ENCODE assay signal across 26 cellular contexts in the genomic region with DNA sequence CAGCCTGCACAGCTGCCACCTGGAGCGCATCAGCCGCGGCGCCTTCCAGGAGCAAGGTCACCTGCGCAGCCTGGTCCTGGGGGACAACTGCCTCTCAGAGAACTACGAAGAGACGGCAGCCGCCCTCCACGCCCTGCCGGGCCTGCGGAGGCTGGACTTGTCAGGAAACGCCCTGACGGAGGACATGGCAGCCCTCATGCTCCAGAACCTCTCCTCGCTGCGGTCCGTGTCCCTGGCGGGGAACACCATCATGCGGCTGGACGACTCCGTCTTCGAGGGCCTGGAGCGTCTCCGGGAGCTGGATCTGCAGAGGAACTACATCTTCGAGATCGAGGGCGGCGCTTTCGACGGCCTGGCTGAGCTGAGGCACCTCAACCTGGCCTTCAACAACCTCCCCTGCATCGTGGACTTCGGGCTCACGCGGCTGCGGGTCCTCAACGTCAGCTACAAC. TPM values are rescaled to one million over a fixed set of nuclear protein-coding genes. Genes with fewer than 3 reads are reported as not detected.
"Had no signal": no experiment of that assay in that cellular context is flagged by ENCODE, and none has a peak within 500 bp of the region (broad histone marks: within the 10 kb centered on the region; RNA-seq: fewer than 3 reads in every experiment).

No MANE protein-coding gene starts in this region.

- H3K4me3 ChIP-seq: coronary artery, dorsolateral prefrontal cortex, left ventricle myocardium inferior, lung, neural progenitor cell, sigmoid colon, thyroid gland, upper lobe of left lung had no signal

- H3K9me3 Mint-ChIP-seq: activated CD4-positive, alpha-beta memory T cell treated with anti-CD3 and anti-CD28 coated beads, Interleukin-2, amount 10 ng/mL, durations not matched to agents 7 days and 5 days; activated CD4-positive, alpha-beta T cell treated with anti-CD3 and anti-CD28 coated beads, Interleukin-2, amount 10 ng/mL, durations not matched to agents 24 days and 14 days; activated T-cell treated with anti-CD3 and anti-CD28 coated beads, Interleukin-2, amount 50 U/mL, for 4 hours; activated T-helper 17 cell treated with anti-CD3 and anti-CD28 coated beads, Interleukin-2, amount 50 U/mL, for 72 hours; natural killer cell; neural progenitor cell; stimulated activated effector memory CD8-positive, alpha-beta T cell treated with anti-CD3 and anti-CD28 coated beads, Interleukin-12 subunit alpha, Interleukin-12 subunit beta, amount 100 ng/mL, for 72 hours; stimulated activated naive CD8-positive, alpha-beta T cell treated with anti-CD3 and anti-CD28 coated beads, Interleukin-15, amount 100 ng/mL, for 72 hours had no signal

- H2AFZ ChIP-seq: neural progenitor cell had no signal

- H3K4me1 Mint-ChIP-seq: activated T-helper 17 cell treated with anti-CD3 and anti-CD28 coated beads, Interleukin-2, amount 50 U/mL, for 72 hours; stimulated activated effector memory CD8-positive, alpha-beta T cell treated with anti-CD3 and anti-CD28 coated beads, Interleukin-12 subunit alpha, Interleukin-12 subunit beta, amount 100 ng/mL, for 72 hours; stimulated activated naive CD8-positive, alpha-beta T cell treated with anti-CD3 and anti-CD28 coated beads, Interleukin-15, amount 100 ng/mL, for 72 hours had no signal

- H3K4me2 ChIP-seq: neural progenitor cell had no signal

- H3K4me1 ChIP-seq: left ventricle myocardium inferior had no signal

- DNase-seq: activated CD4-positive, alpha-beta memory T cell treated with anti-CD3 and anti-CD28 coated beads, Interleukin-2, amount 10 ng/mL, durations not matched to agents 7 days and 5 days; activated CD4-positive, alpha-beta T cell treated with anti-CD3 and anti-CD28 coated beads, Interleukin-2, amount 10 ng/mL, durations not matched to agents 24 days and 14 days; activated CD4-positive, CD25-positive, alpha-beta regulatory T cell treated with anti-CD3 and anti-CD28 coated beads, Interleukin-2, amount 50 U/mL, for 72 hours; activated CD8-positive, alpha-beta memory T cell treated with anti-CD3 and anti-CD28 coated beads, Interleukin-2, amount 50 U/mL, for 48 hours; activated naive CD4-positive, alpha-beta T cell; activated T-cell treated with anti-CD3 and anti-CD28 coated beads, Interleukin-2, amount 50 U/mL, for 4 hours; anterior cingulate cortex; dorsolateral prefrontal cortex; effector memory CD4-positive, alpha-beta T cell; left ventricle myocardium inferior; mesendoderm; natural killer cell; sigmoid colon; small intestine; stimulated activated CD4-positive, alpha-beta T cell treated with anti-CD3 and anti-CD28 coated beads, Interleukin-4, amount 100 ng/mL, for 24 hours; stimulated activated naive CD8-positive, alpha-beta T cell treated with anti-CD3 and anti-CD28 coated beads, Interleukin-15, amount 100 ng/mL, for 72 hours; T-helper 2 cell had no signal

- H3K4me3 Mint-ChIP-seq: activated CD4-positive, alpha-beta memory T cell treated with anti-CD3 and anti-CD28 coated beads, Interleukin-2, amount 10 ng/mL, durations not matched to agents 7 days and 5 days; activated CD4-positive, alpha-beta T cell treated with anti-CD3 and anti-CD28 coated beads, Interleukin-2, amount 10 ng/mL, durations not matched to agents 24 days and 14 days; activated naive CD8-positive, alpha-beta T cell; activated T-cell treated with anti-CD3 and anti-CD28 coated beads, Interleukin-2, amount 50 U/mL, for 4 hours; activated T-helper 17 cell treated with anti-CD3 and anti-CD28 coated beads, Interleukin-2, amount 50 U/mL, for 72 hours; natural killer cell; neural progenitor cell; stimulated activated effector memory CD8-positive, alpha-beta T cell treated with anti-CD3 and anti-CD28 coated beads, Interleukin-12 subunit alpha, Interleukin-12 subunit beta, amount 100 ng/mL, for 72 hours; stimulated activated naive CD8-positive, alpha-beta T cell treated with anti-CD3 and anti-CD28 coated beads, Interleukin-15, amount 100 ng/mL, for 72 hours had no signal

- H3K27me3 Mint-ChIP-seq: activated CD4-positive, alpha-beta memory T cell treated with anti-CD3 and anti-CD28 coated beads, Interleukin-2, amount 10 ng/mL, durations not matched to agents 7 days and 5 days; activated CD4-positive, alpha-beta T cell treated with anti-CD3 and anti-CD28 coated beads, Interleukin-2, amount 10 ng/mL, durations not matched to agents 24 days and 14 days; activated naive CD8-positive, alpha-beta T cell; activated T-helper 17 cell treated with anti-CD3 and anti-CD28 coated beads, Interleukin-2, amount 50 U/mL, for 72 hours; stimulated activated naive CD8-positive, alpha-beta T cell treated with anti-CD3 and anti-CD28 coated beads, Interleukin-15, amount 100 ng/mL, for 72 hours had no signal

- H3K36me3 Mint-ChIP-seq: activated naive CD8-positive, alpha-beta T cell; neural progenitor cell had no signal

- H3K27me3 ChIP-seq: dorsolateral prefrontal cortex, neural progenitor cell, sigmoid colon, thyroid gland, upper lobe of left lung had no signal

- H3K27ac ChIP-seq: coronary artery, dorsolateral prefrontal cortex, left ventricle myocardium inferior, neural progenitor cell, sigmoid colon, thyroid gland, upper lobe of left lung had no signal

- ATAC-seq: activated T-cell treated with anti-CD3 and anti-CD28 coated beads, Interleukin-2, amount 50 U/mL, for 4 hours; activated T-helper 17 cell treated with anti-CD3 and anti-CD28 coated beads, Interleukin-2, amount 50 U/mL, for 72 hours; natural killer cell; stimulated activated effector memory CD8-positive, alpha-beta T cell treated with anti-CD3 and anti-CD28 coated beads, Interleukin-12 subunit alpha, Interleukin-12 subunit beta, amount 100 ng/mL, for 72 hours; stimulated activated naive CD8-positive, alpha-beta T cell treated with anti-CD3 and anti-CD28 coated beads, Interleukin-15, amount 100 ng/mL, for 72 hours had no signal

- H3K9me3 ChIP-seq: left ventricle myocardium inferior, sigmoid colon, thyroid gland, upper lobe of left lung had no signal

- H3K27ac Mint-ChIP-seq: activated CD4-positive, alpha-beta memory T cell treated with anti-CD3 and anti-CD28 coated beads, Interleukin-2, amount 10 ng/mL, durations not matched to agents 7 days and 5 days; activated CD4-positive, alpha-beta T cell treated with anti-CD3 and anti-CD28 coated beads, Interleukin-2, amount 10 ng/mL, durations not matched to agents 24 days and 14 days; activated naive CD8-positive, alpha-beta T cell; activated T-helper 17 cell treated with anti-CD3 and anti-CD28 coated beads, Interleukin-2, amount 50 U/mL, for 72 hours; neural progenitor cell; stimulated activated effector memory CD8-positive, alpha-beta T cell treated with anti-CD3 and anti-CD28 coated beads, Interleukin-12 subunit alpha, Interleukin-12 subunit beta, amount 100 ng/mL, for 72 hours; stimulated activated naive CD8-positive, alpha-beta T cell treated with anti-CD3 and anti-CD28 coated beads, Interleukin-15, amount 100 ng/mL, for 72 hours had no signal

- H3K36me3 ChIP-seq: neural progenitor cell, thyroid gland had no signal

- H3K9ac ChIP-seq: neural progenitor cell had no signal

RNA-seq across cellular contexts. Expression of gene NRROS, which starts 20.4 kb away (rescaled TPM):
- total RNA-seq: bronchial epithelial cell had no signal
